ENCODE assay signal across 11 cellular contexts in genomic region chr19:29285878-29286277, GRCh38.
DNase-seq lines count a peak whose midpoint lies in the region; ATAC-seq, FAIRE-seq and TF ChIP-seq lines count a peak whose summit lies in the region.
"Had no signal": no experiment of that assay in that cellular context is flagged by ENCODE, and none has a peak within 500 bp of the region (broad histone marks: within the 10 kb centered on the region; RNA-seq: fewer than 3 reads in every experiment).

No MANE protein-coding gene starts in this region.

- H3K4me1 Mint-ChIP-seq in CD4-positive, alpha-beta memory T cell, result no peaks in the 10 kb centered on the region

- no peak overlapping the region for H3K4me3 Mint-ChIP-seq in CD4-positive, alpha-beta memory T cell

- H3K36me3 ChIP-seq in CD4-positive, alpha-beta memory T cell (ENCODE audit: insufficient read depth, low read length), result no peaks in the 10 kb centered on the region

- peak; percentile 11 for TF ChIP-seq CTCF in AG09319 (IDR thresholded peaks at IDR 0.05; ENCODE audit: low read depth, low read length)
- TF ChIP-seq CTCF in GM20000 (IDR thresholded peaks at IDR 0.05; ENCODE audit: extremely low read depth, missing control alignments), result no peak

- no peak for FAIRE-seq in HTR-8/SVneo (lab: Jason Lieb, UNC)

- intact Hi-C loops in CD4-positive, alpha-beta memory T cell (cut with micrococcal nuclease), result no loop called here

- H3K9me3 Mint-ChIP-seq in CD4-positive, alpha-beta memory T cell, result peaks cover 0 to 5% (median 2%) of the 10 kb centered on the region in 8 donors

- H3K9me3 ChIP-seq in CD4-positive, alpha-beta memory T cell (ENCODE audit: control insufficient read depth in 1 of 2, low read length in 2 of 2), result no peaks in the 10 kb centered on the region

- peaks cover 4% of the 10 kb centered on the region for H3K27me3 ChIP-seq in CD4-positive, alpha-beta memory T cell (ENCODE audit: insufficient read depth, low read length)

- H3K27me3 Mint-ChIP-seq in CD4-positive, alpha-beta memory T cell, result peaks cover 10 to 28% of the 10 kb centered on the region in 2 donors

- no peaks in the 10 kb centered on the region for H3K36me3 Mint-ChIP-seq in CD4-positive, alpha-beta memory T cell

- no peak overlapping the region for H3K27ac ChIP-seq in CD4-positive, alpha-beta memory T cell (ENCODE audit: low read depth, low read length)

- DNase-seq in AG09319 (ENCODE audit: extremely low read depth, low read depth) (no peak), EL (peak; percentile 4), NOMO-1 treated with dmso at 0.1 percent for 144 hours (lab: John Stamatoyannopoulos, UW; ENCODE audit: unreplicated experiment) (peak; percentile 75), islet precursor cell (peak; percentile 83), GM20000 (ENCODE audit: low spot score) (no peak), left lobe of liver (ENCODE audit: low spot score) (no peak), HTR-8/SVneo (ENCODE audit: insufficient read length, low spot score) (no peak)
- DNase-seq in CD4-positive, alpha-beta memory T cell, result no peak
- DNase-seq: activated CD4-positive, alpha-beta T cell treated with anti-CD3 and anti-CD28 coated beads, Interleukin-2, amount 50 U/mL, for 48 hours; aorta; left colon had no signal

- H3K4me3 ChIP-seq in CD4-positive, alpha-beta memory T cell (ENCODE audit: low read length in 2 of 2), result no peak overlapping the region

- CTCF ChIA-PET in CD4-positive, alpha-beta memory T cell (lab: Charles Lee; ENCODE audit: partially characterized antibody), result no interaction called here

- POLR2A ChIA-PET in CD4-positive, alpha-beta memory T cell (lab: Charles Lee; ENCODE audit: partially characterized antibody), result no interaction called here

- H3K27ac Mint-ChIP-seq in CD4-positive, alpha-beta memory T cell, result no peak overlapping the region

- H3K4me1 ChIP-seq in CD4-positive, alpha-beta memory T cell (ENCODE audit: insufficient read depth, low read length), result no peaks in the 10 kb centered on the region

- ATAC-seq in left lobe of liver, result no peak
- ATAC-seq: left colon had no signal

Comparison
In these comparisons a context has a peak if more than half of its experiments do, and no peak if none do; other contexts are left out.
1. DNase-seq: peak in EL (single experiment), NOMO-1 treated with dmso at 0.1 percent for 144 hours (single experiment) and islet precursor cell (single experiment); none in AG09319 (single experiment), GM20000 (single experiment), CD4-positive, alpha-beta memory T cell (0 of 5), left lobe of liver (single experiment) and HTR-8/SVneo (single experiment).